Comparison of ENCODE assay signal across 32 cellular contexts in the genomic region with DNA sequence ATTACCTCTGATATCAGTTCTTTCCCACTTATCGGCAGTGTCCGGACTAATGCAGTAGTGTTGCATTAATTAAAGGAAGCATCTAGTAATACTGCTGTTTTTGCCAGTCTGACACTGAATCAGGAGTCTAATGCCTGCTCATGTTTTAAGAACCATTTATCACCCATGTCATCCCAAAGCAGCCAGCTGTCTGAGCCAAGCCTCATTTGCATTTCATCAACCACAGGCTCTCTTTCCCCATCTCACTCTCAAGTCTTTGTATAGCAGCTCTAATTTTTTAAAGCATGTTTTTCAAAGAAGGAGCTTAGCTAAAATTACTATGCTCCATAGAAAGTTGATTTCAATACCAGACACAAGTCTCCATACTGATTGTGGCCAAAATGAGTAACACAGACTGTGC.
A peak's percentile ranks its signal among the peaks of the same experiment; 100 is the strongest.
DNase-seq lines count a peak whose midpoint lies in the region; ATAC-seq and TF ChIP-seq lines count a peak whose summit lies in the region.
"Had no signal": no experiment of that assay in that cellular context is flagged by ENCODE, and none has a peak within 500 bp of the region (broad histone marks: within the 10 kb centered on the region; RNA-seq: fewer than 3 reads in every experiment).

No MANE protein-coding gene starts in this region.

- H3K4me3 ChIP-seq in aorta (ENCODE audit: low read length in 2 of 2): no peak overlapping the region
- H3K4me3 ChIP-seq: cardiac muscle cell, gastrocnemius medialis, left lung, prostate gland, sigmoid colon, suprapubic skin, upper lobe of right lung had no signal

- no peaks in the 10 kb centered on the region for H3K27me3 Mint-ChIP-seq in brain
- H3K27me3 Mint-ChIP-seq: activated naive CD4-positive, alpha-beta T cell treated with anti-CD3 and anti-CD28 coated beads, Interleukin-2, amount 10 ng/mL, durations not matched to agents 7 days and 5 days; CD4-positive, alpha-beta T cell; dendritic cell treated with granulocyte-macrophage colony-stimulating factor and Interleukin-4, amounts not matched to agents 40 ng/mL and 50 ng/mL, for 4 days; stimulated activated naive B cell treated with anti-CD40 and anti-IgM and Interleukin-4, amounts not matched to agents 10 μg/mL and 1 μg/mL and 100 μg/mL, for 72 hours had no signal

- DNase-seq in NCI-H1417 (lab: John Stamatoyannopoulos, UW): peak in 2 of 3 experiments; percentile 9 to 14
- DNase-seq in NCI-H1417 treated with DMSO at 0.1 percent for 48 hours (lab: John Stamatoyannopoulos, UW): no peak
- peak; percentile 25 for DNase-seq in NCI-H526 treated with DMSO at 0.1 percent for 48 hours (lab: John Stamatoyannopoulos, UW)
- DNase-seq in aorta: no peak
- no peak for DNase-seq in Right ventricle myocardium inferior (ENCODE audit: missing footprints)
- DNase-seq in germinal center (ENCODE audit: low spot score): no peak
- DNase-seq: 8988T; activated CD4-positive, alpha-beta T cell treated with anti-CD3 and anti-CD28 coated beads, Interleukin-2, amount 50 U/mL, for 48 hours; activated CD4-positive, CD25-positive, alpha-beta regulatory T cell; activated naive CD4-positive, alpha-beta T cell treated with anti-CD3 and anti-CD28 coated beads, Interleukin-2, amount 10 ng/mL, durations not matched to agents 7 days and 5 days; CD4-positive, alpha-beta T cell; DMS153; gastrocnemius medialis; hippocampal formation; immature natural killer cell; Kasumi-1; left lung; mesendoderm; NCI-H2029; NCI-H510A; sigmoid colon; stimulated activated CD4-positive, alpha-beta T cell treated with anti-CD3 and anti-CD28 coated beads, Interleukin-4, amount 100 ng/mL, for 4 hours; stimulated activated naive B cell treated with anti-CD40 and anti-IgM and Interleukin-4, amounts not matched to agents 10 μg/mL and 1 μg/mL and 100 μg/mL, for 72 hours; T-helper 1 cell; upper lobe of right lung had no signal

- no peaks in the 10 kb centered on the region for H3K36me3 Mint-ChIP-seq in brain
- H3K36me3 Mint-ChIP-seq: activated naive CD4-positive, alpha-beta T cell treated with anti-CD3 and anti-CD28 coated beads, Interleukin-2, amount 10 ng/mL, durations not matched to agents 7 days and 5 days; stimulated activated naive B cell treated with anti-CD40 and anti-IgM and Interleukin-4, amounts not matched to agents 10 μg/mL and 1 μg/mL and 100 μg/mL, for 72 hours had no signal

- peak overlapping the region; percentile 11 to 78 (median 74) for H3K27ac Mint-ChIP-seq in brain
- H3K27ac Mint-ChIP-seq: activated naive CD4-positive, alpha-beta T cell treated with anti-CD3 and anti-CD28 coated beads, Interleukin-2, amount 10 ng/mL, durations not matched to agents 7 days and 5 days; activated T-helper 1 cell treated with anti-CD3 and anti-CD28 coated beads, Interleukin-12 subunit alpha, Interleukin-12 subunit beta, Interleukin-2, Interleukin-4 antibody, amounts not matched to agents 30 ng/mL and 10 ng/mL and 1 ng/mL, durations not matched to agents 14 hours and 24 hours and 36 hours; CD4-positive, alpha-beta T cell; dendritic cell treated with granulocyte-macrophage colony-stimulating factor and Interleukin-4, amounts not matched to agents 40 ng/mL and 50 ng/mL, for 4 days; immature natural killer cell; stimulated activated naive B cell treated with anti-CD40 and anti-IgM and Interleukin-4, amounts not matched to agents 10 μg/mL and 1 μg/mL and 100 μg/mL, for 72 hours had no signal

- H3K4me1 Mint-ChIP-seq in brain: peaks cover 29% of the 10 kb centered on the region
- H3K4me1 Mint-ChIP-seq: activated naive CD4-positive, alpha-beta T cell treated with anti-CD3 and anti-CD28 coated beads, Interleukin-2, amount 10 ng/mL, durations not matched to agents 7 days and 5 days; immature natural killer cell; stimulated activated naive B cell treated with anti-CD40 and anti-IgM and Interleukin-4, amounts not matched to agents 10 μg/mL and 1 μg/mL and 100 μg/mL, for 72 hours had no signal

- intact Hi-C loops in aorta (cut with DNase I) (no loop called here), Right ventricle myocardium inferior (cut with DNase I) (no loop called here)

- H3K36me3 ChIP-seq in aorta (ENCODE audit: control insufficient read depth in 1 of 2, insufficient read depth in 2 of 2, low read length in 1 of 2): no peaks in the 10 kb centered on the region
- H3K36me3 ChIP-seq: cardiac muscle cell, gastrocnemius medialis, left lung, prostate gland, sigmoid colon, suprapubic skin, upper lobe of right lung had no signal

- 45 to 53% methylated on average over 2 of the region's 2 CpGs for WGBS in aorta, 2 donors

- peak; percentile 52 for ATAC-seq in aorta (ENCODE audit: low FRiP score)
- no peak for ATAC-seq in Right ventricle myocardium inferior
- ATAC-seq in GM21619 (IDR thresholded peaks at IDR 0.05; ENCODE audit: unreplicated experiment): no peak
- ATAC-seq: gastrocnemius medialis; left lung; stimulated activated naive B cell treated with anti-CD40 and anti-IgM and Interleukin-4, amounts not matched to agents 10 μg/mL and 1 μg/mL and 100 μg/mL, for 72 hours; upper lobe of right lung had no signal

- H3K27ac ChIP-seq in aorta (ENCODE audit: low read depth in 1 of 2, low read length in 2 of 2): no peak overlapping the region
- H3K27ac ChIP-seq: cardiac muscle cell, gastrocnemius medialis, left lung, prostate gland, sigmoid colon, suprapubic skin, upper lobe of right lung had no signal

- no peaks in the 10 kb centered on the region for H3K9me3 Mint-ChIP-seq in brain
- H3K9me3 Mint-ChIP-seq: dendritic cell treated with granulocyte-macrophage colony-stimulating factor and Interleukin-4, amounts not matched to agents 40 ng/mL and 50 ng/mL, for 4 days had no signal

- no peaks in the 10 kb centered on the region for H3K4me1 ChIP-seq in aorta (ENCODE audit: control insufficient read depth in 1 of 2, insufficient read depth in 2 of 2, low read length in 2 of 2)
- H3K4me1 ChIP-seq: gastrocnemius medialis, left lung, prostate gland, sigmoid colon, suprapubic skin, upper lobe of right lung had no signal

- TF ChIP-seq CTCF in brain (conservative IDR thresholded peaks at IDR 0.05): no peak

- H3K4me3 Mint-ChIP-seq in brain: peak overlapping the region in 3 of 5 experiments; percentile 0 to 25 (median 11)
- H3K4me3 Mint-ChIP-seq: activated naive CD4-positive, alpha-beta T cell treated with anti-CD3 and anti-CD28 coated beads, Interleukin-2, amount 10 ng/mL, durations not matched to agents 7 days and 5 days; activated T-helper 1 cell treated with anti-CD3 and anti-CD28 coated beads, Interleukin-12 subunit alpha, Interleukin-12 subunit beta, Interleukin-2, Interleukin-4 antibody, amounts not matched to agents 30 ng/mL and 10 ng/mL and 1 ng/mL, durations not matched to agents 14 hours and 24 hours and 36 hours; CD4-positive, alpha-beta T cell; dendritic cell treated with granulocyte-macrophage colony-stimulating factor and Interleukin-4, amounts not matched to agents 40 ng/mL and 50 ng/mL, for 4 days; immature natural killer cell; stimulated activated naive B cell treated with anti-CD40 and anti-IgM and Interleukin-4, amounts not matched to agents 10 μg/mL and 1 μg/mL and 100 μg/mL, for 72 hours had no signal

- H3K9me3 ChIP-seq in aorta (ENCODE audit: control insufficient read depth, low read length): peaks cover 2% of the 10 kb centered on the region
- H3K9me3 ChIP-seq: gastrocnemius medialis, prostate gland, sigmoid colon, suprapubic skin, upper lobe of right lung had no signal

- H3K27me3 ChIP-seq in aorta (ENCODE audit: control insufficient read depth in 1 of 2, insufficient read depth in 2 of 2, low read length in 1 of 2): no peaks in the 10 kb centered on the region
- H3K27me3 ChIP-seq: cardiac muscle cell, gastrocnemius medialis, left lung, sigmoid colon, suprapubic skin, upper lobe of right lung had no signal

Comparison
In these comparisons a context has a peak if more than half of its experiments do, and no peak if none do; other contexts are left out.
1. DNase-seq: peak in NCI-H1417 (2 of 3) and NCI-H526 treated with DMSO at 0.1 percent for 48 hours (single experiment); none in NCI-H1417 treated with DMSO at 0.1 percent for 48 hours (single experiment), aorta (0 of 2), Right ventricle myocardium inferior (single experiment) and germinal center (single experiment).